ENCODE assay signal across 8 cellular contexts in the genomic region with DNA sequence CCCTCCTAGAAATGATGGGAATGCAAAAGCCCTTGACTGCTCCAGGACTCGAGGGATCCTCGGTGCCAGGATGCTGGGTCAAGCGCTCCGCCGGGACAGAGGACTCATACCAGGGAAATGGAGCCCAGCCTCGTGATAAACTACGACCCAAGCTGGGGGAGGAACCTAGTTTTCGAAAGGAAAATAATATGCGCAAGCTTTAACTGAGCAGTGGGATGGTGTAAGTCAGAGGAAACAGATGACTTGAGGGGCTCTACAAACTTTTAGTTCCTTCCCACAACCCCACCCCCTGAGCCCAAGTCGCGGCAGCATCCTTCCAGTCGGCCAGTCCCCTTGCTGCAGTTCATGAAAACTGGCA. TPM values are rescaled to one million over a fixed set of nuclear protein-coding genes. Genes with fewer than 3 reads are reported as not detected.
DNase-seq lines count a peak whose midpoint lies in the region; ATAC-seq and TF ChIP-seq lines count a peak whose summit lies in the region.

No MANE protein-coding gene starts in this region.

- H3K9me3 ChIP-seq in CD8-positive, alpha-beta memory T cell (ENCODE audit: low read length): no peaks in the 10 kb centered on the region
- H3K9me3 ChIP-seq in HUES6 (ENCODE audit: control insufficient read depth, insufficient read depth, low read depth, low read length) (no peaks in the 10 kb centered on the region), muscle layer of colon (ENCODE audit: low read length) (no peaks in the 10 kb centered on the region)

- peaks cover 41 to 50% (median 43%) of the 10 kb centered on the region in 3 donors for H3K4me1 Mint-ChIP-seq in CD8-positive, alpha-beta memory T cell

- H3K4me3 ChIP-seq in CD8-positive, alpha-beta memory T cell (ENCODE audit: low read length): peak overlapping the region; percentile 89
- peak overlapping the region; percentile 96 for H3K4me3 ChIP-seq in HUES6 (ENCODE audit: low read depth, low read length)
- peak overlapping the region; percentile 93 for H3K4me3 ChIP-seq in brain microvascular endothelial cell (ENCODE audit: low read depth, low read length)
- H3K4me3 ChIP-seq in muscle layer of colon (ENCODE audit: low read depth in 1 of 2, low read length in 2 of 2): peak overlapping the region; percentile 2 to 96

- H3K27me3 ChIP-seq in CD8-positive, alpha-beta memory T cell (ENCODE audit: insufficient read depth, low read length, poor library complexity, severe bottlenecking): no peaks in the 10 kb centered on the region
- no peaks in the 10 kb centered on the region for H3K27me3 ChIP-seq in HUES6 (ENCODE audit: control insufficient read depth, insufficient read depth, low read length)
- no peaks in the 10 kb centered on the region for H3K27me3 ChIP-seq in brain microvascular endothelial cell (replicated peaks)
- no peaks in the 10 kb centered on the region for H3K27me3 ChIP-seq in muscle layer of colon (ENCODE audit: control insufficient read depth in 1 of 2, insufficient read depth in 2 of 2, low read length in 2 of 2)

- H3K9ac ChIP-seq in HUES6 (ENCODE audit: low read length): peak overlapping the region; percentile 98
- H3K9ac ChIP-seq in muscle layer of colon (ENCODE audit: low read length): peak overlapping the region; percentile 90

- no peak for DNase-seq in CD8-positive, alpha-beta memory T cell
- DNase-seq in brain microvascular endothelial cell: no peak
- DNase-seq in activated effector memory CD4-positive, alpha-beta T cell treated with Interleukin-2 at 50 U/mL for 16 hours: no peak
- DNase-seq in amygdala (lab: John Stamatoyannopoulos, UW): no peak
- no peak for DNase-seq in UCSD-AML1 (lab: John Stamatoyannopoulos, UW; ENCODE audit: unreplicated experiment)

- ATAC-seq in GM19438 (IDR thresholded peaks at IDR 0.05; ENCODE audit: low read depth, unreplicated experiment): peak; percentile 28

- no peaks in the 10 kb centered on the region for H3K27me3 Mint-ChIP-seq in CD8-positive, alpha-beta memory T cell

- no peaks in the 10 kb centered on the region for H3K9me3 Mint-ChIP-seq in CD8-positive, alpha-beta memory T cell

- POLR2A ChIA-PET in CD8-positive, alpha-beta memory T cell (lab: Charles Lee): interaction anchor here (0.6 to 1.2 kb wide), 6 partner anchors 52 to 287 kb away, joined by 3 to 6 read pairs (median 3); no protein-coding TSS in a partner anchor

- in situ Hi-C loops in brain microvascular endothelial cell (cut with HindIII; ENCODE audit: low pct_ligation_motif_present, low sequenced_read_pairs): no loop called here

- H3K27ac ChIP-seq in CD8-positive, alpha-beta memory T cell (ENCODE audit: low read depth, low read length): peak overlapping the region; percentile 91
- H3K27ac ChIP-seq in HUES6 (ENCODE audit: low read depth, low read length) (peak overlapping the region; percentile 97), brain microvascular endothelial cell (peak overlapping the region; percentile 98), muscle layer of colon (ENCODE audit: low read depth, low read length) (peak overlapping the region; percentile 62)

- H3K4me3 Mint-ChIP-seq in CD8-positive, alpha-beta memory T cell: peak overlapping the region; percentile 88 to 99 (median 96)

- CTCF ChIA-PET in CD8-positive, alpha-beta memory T cell (lab: Charles Lee): interaction anchor here (1.2 kb wide), 1 partner anchor 72 kb away, joined by 4 read pairs; the partner anchor contains the start of gene CHD8

- no peak for TF ChIP-seq CTCF in brain microvascular endothelial cell (IDR thresholded peaks at IDR 0.05; ENCODE audit: low read depth, low read length, missing control alignments)

- peaks cover 25% of the 10 kb centered on the region for H3K4me1 ChIP-seq in CD8-positive, alpha-beta memory T cell (ENCODE audit: insufficient read depth, low read length)
- H3K4me1 ChIP-seq in HUES6 (ENCODE audit: control insufficient read depth, insufficient read depth, low read length) (peaks cover 8% of the 10 kb centered on the region), muscle layer of colon (ENCODE audit: insufficient read depth, low read length) (peaks cover 21% of the 10 kb centered on the region)

- peaks cover 0 to 51% (median 2%) of the 10 kb centered on the region in 3 donors for H3K36me3 Mint-ChIP-seq in CD8-positive, alpha-beta memory T cell

- peak overlapping the region; percentile 96 to 100 (median 99) for H3K27ac Mint-ChIP-seq in CD8-positive, alpha-beta memory T cell

- H3K36me3 ChIP-seq in CD8-positive, alpha-beta memory T cell (ENCODE audit: insufficient read depth, low read length): no peaks in the 10 kb centered on the region
- peaks cover 54% of the 10 kb centered on the region for H3K36me3 ChIP-seq in HUES6 (ENCODE audit: control insufficient read depth, insufficient read depth, low read length)
- peaks cover 24% of the 10 kb centered on the region for H3K36me3 ChIP-seq in brain microvascular endothelial cell (replicated peaks)
- H3K36me3 ChIP-seq in muscle layer of colon (ENCODE audit: insufficient read depth, low read length): peaks cover 14% of the 10 kb centered on the region

RNA-seq across cellular contexts. Expression of gene SUPT16H, which starts 0.7 kb away (rescaled TPM):
- total RNA-seq in CD8-positive, alpha-beta memory T cell: 100 to 1,000 TPM; 199 to 208 TPM
- polyA plus RNA-seq in CD8-positive, alpha-beta memory T cell: 84.5 TPM
